ENCODE assay signal across 1 cellular context in genomic region chr12:72570601-72571000, GRCh38.
TF ChIP-seq lines count a peak whose summit lies in the region.

No MANE protein-coding gene starts in this region.

TF ChIP-seq in liver, 16 proteins besides CTCF, POLR2A, EP300 and RAD21 (continued from another document):
- TF ChIP-seq RXRA (IDR thresholded peaks at IDR 0.05) (no peak), JUND (IDR thresholded peaks at IDR 0.05) (no peak)
